In genomic region chr10:124418726-124419501, GRCh38 we compare ENCODE assay signal across 8 cellular contexts. TPM values are rescaled to one million over a fixed set of nuclear protein-coding genes. Genes with fewer than 3 reads are reported as not detected.
A peak's percentile ranks its signal among the peaks of the same experiment; 100 is the strongest.
DNase-seq lines count a peak whose midpoint lies in the region; ATAC-seq and TF ChIP-seq lines count a peak whose summit lies in the region.

OAT (minus strand) TSS chr10:124418923; CDS start chr10:124412171, 6,752 bp downstream.

- ATAC-seq in foreskin keratinocyte, result peak; percentile 93

- TF ChIP-seq CTCF in HEK293 (tag by site-specific recombination; IDR thresholded peaks at IDR 0.05) (peak; percentile 66; the same call in 1 of the 2 replicates), foreskin keratinocyte (conservative IDR thresholded peaks at IDR 0.05) (peak; percentile 43), neural progenitor cell (IDR thresholded peaks at IDR 0.05) (peak; percentile 42)

- H3K36me3 ChIP-seq in HEK293 (ENCODE audit: control insufficient read depth in 2 of 2, insufficient read depth in 1 of 2, low read length in 2 of 2) (peaks cover under 1 to 10% of the 10 kb centered on the region in 2 experiments; a peak in 1 of 3 replicates), neural progenitor cell (no peaks in the 10 kb centered on the region), stomach smooth muscle (ENCODE audit: control insufficient read depth in 2 of 2, insufficient read depth in 2 of 2, low read length in 2 of 2) (no peaks in the 10 kb centered on the region)

- H3K9ac ChIP-seq in neural progenitor cell, result no peak within 1 kb of the TSS
- peak within 1 kb of the TSS; percentile 64 to 76 for H3K9ac ChIP-seq in stomach smooth muscle (ENCODE audit: low read length in 2 of 2)

- peak; percentile 78 for DNase-seq in GF-D8 (lab: John Stamatoyannopoulos, UW)
- peak; percentile 92 for DNase-seq in MV-4-11 (lab: John Stamatoyannopoulos, UW)
- peak; percentile 97 for DNase-seq in SK-N-DZ (ENCODE audit: low spot score)
- DNase-seq in activated naive CD4-positive, alpha-beta T cell treated with Interleukin-2 at 50 U/mL for 16 hours, result peak; percentile 97
- DNase-seq in foreskin keratinocyte, result peak; percentile 82 to 91
- peak; percentile 99 for DNase-seq in neural progenitor cell (ENCODE audit: low spot score)

- H3K79me2 ChIP-seq in neural progenitor cell (ENCODE audit: low read depth), result peaks cover 13% of the 10 kb centered on the region

- peak within 1 kb of the TSS; percentile 91 for H3K4me3 Mint-ChIP-seq in neural progenitor cell

- peaks cover 12% of the 10 kb centered on the region for H4K20me1 ChIP-seq in neural progenitor cell (ENCODE audit: low read depth)

- peaks cover 20% of the 10 kb centered on the region for H3K27me3 Mint-ChIP-seq in neural progenitor cell (ENCODE audit: insufficient read depth, low read depth)

- CTCF ChIA-PET in HEK293 (lab: Yijun Ruan, JAX), result interaction anchor here (0.6 to 2.0 kb wide), 5 partner anchors 9 to 1389 kb away, joined by 3 to 11 read pairs (median 3); no protein-coding TSS in a partner anchor

- H3K4me3 ChIP-seq in HEK293 (ENCODE audit: low read depth, low read length), result peak within 1 kb of the TSS; percentile 87
- H3K4me3 ChIP-seq in neural progenitor cell, result peak within 1 kb of the TSS; percentile 72
- peak within 1 kb of the TSS; percentile 78 for H3K4me3 ChIP-seq in stomach smooth muscle (ENCODE audit: low read length in 2 of 2)

- H3F3A ChIP-seq in neural progenitor cell (ENCODE audit: low read depth), result peaks cover 4% of the 10 kb centered on the region

- H2AFZ ChIP-seq in neural progenitor cell (replicated peaks), result peak within 1 kb of the TSS; percentile 81

- H3K9me3 ChIP-seq in HEK293 (ENCODE audit: control insufficient read depth, insufficient read depth, low read depth, low read length), result no peaks in the 10 kb centered on the region
- H3K9me3 ChIP-seq in neural progenitor cell (ENCODE audit: low read depth), result no peaks in the 10 kb centered on the region
- H3K9me3 ChIP-seq in stomach smooth muscle (ENCODE audit: control insufficient read depth in 2 of 2, low read length in 2 of 2), result no peaks in the 10 kb centered on the region

- H3K4me1 Mint-ChIP-seq in neural progenitor cell, result peaks cover 9% of the 10 kb centered on the region

- no peaks in the 10 kb centered on the region for H3K9me3 Mint-ChIP-seq in neural progenitor cell

- H3K27ac Mint-ChIP-seq in neural progenitor cell, result no peak within 1 kb of the TSS

- H3K4me1 ChIP-seq in HEK293 (ENCODE audit: control insufficient read depth, insufficient read depth, low read length) (peaks cover 22% of the 10 kb centered on the region), foreskin keratinocyte (peaks cover 22% of the 10 kb centered on the region), neural progenitor cell (peaks cover 7% of the 10 kb centered on the region), stomach smooth muscle (ENCODE audit: control insufficient read depth, insufficient read depth, low read length) (peaks cover 27% of the 10 kb centered on the region)

- peak within 1 kb of the TSS; percentile 81 for H3K4me2 ChIP-seq in neural progenitor cell

- H3K27me3 ChIP-seq in foreskin keratinocyte (no peaks in the 10 kb centered on the region), neural progenitor cell (peaks cover 44% of the 10 kb centered on the region), stomach smooth muscle (ENCODE audit: control insufficient read depth in 1 of 2, insufficient read depth in 2 of 2, low read length in 2 of 2) (no peaks in the 10 kb centered on the region)

- POLR2A ChIA-PET in HEK293 (lab: Yijun Ruan, JAX), result interaction anchor here (0.6 to 2.5 kb wide), 42 partner anchors 9 to 1265 kb away, joined by 3 to 23 read pairs (median 4); partner anchors contain the start of genes ABRAXAS2, BUB3, CHST15 and EEF1AKMT2

- H3K27ac ChIP-seq in HEK293 (ENCODE audit: extremely low read depth, low read depth, low read length), result peak within 1 kb of the TSS; percentile 77
- peak within 1 kb of the TSS; percentile 82 for H3K27ac ChIP-seq in foreskin keratinocyte
- no peak within 1 kb of the TSS for H3K27ac ChIP-seq in neural progenitor cell
- peak within 1 kb of the TSS; percentile 80 for H3K27ac ChIP-seq in stomach smooth muscle (ENCODE audit: low read length)

- H3K36me3 Mint-ChIP-seq in neural progenitor cell, result no peaks in the 10 kb centered on the region

TF ChIP-seq in HEK293, 187 proteins besides CTCF, POLR2A, EP300 and RAD21 (continues in another document):
- no peak for TF ChIP-seq ZNF624 (tag by site-specific recombination; IDR thresholded peaks at IDR 0.05)
- TF ChIP-seq HOXA7 (CRISPR knock-in tag; IDR thresholded peaks at IDR 0.05; ENCODE audit: borderline replicate concordance), result no peak
- no peak for TF ChIP-seq ZNF175 (tag by site-specific recombination; IDR thresholded peaks at IDR 0.05)
- TF ChIP-seq ATF2 (tag by site-specific recombination; IDR thresholded peaks at IDR 0.05; ENCODE audit: low read depth), result no peak
- TF ChIP-seq ZNF580 (tag by site-specific recombination; IDR thresholded peaks at IDR 0.05), result no peak
- 0 out of 2 replicates have a peak, but pooled peaks have one; percentile 63 for TF ChIP-seq ZNF335 (tag by site-specific recombination; conservative IDR thresholded peaks at IDR 0.05)
- no peak for TF ChIP-seq ZNF830 (tag by site-specific recombination; IDR thresholded peaks at IDR 0.05; ENCODE audit: low read depth)
- TF ChIP-seq ZNF416 (tag by site-specific recombination; IDR thresholded peaks at IDR 0.05), result no peak
- TF ChIP-seq AEBP2 (tag by site-specific recombination; IDR thresholded peaks at IDR 0.05; ENCODE audit: borderline replicate concordance), result no peak
- TF ChIP-seq ZNF514 (tag by site-specific recombination; IDR thresholded peaks at IDR 0.05), result no peak
- peak; percentile 79 for TF ChIP-seq GLIS2 (tag by site-specific recombination; IDR thresholded peaks at IDR 0.05)
- peak; percentile 87 for TF ChIP-seq SP7 (tag by site-specific recombination; IDR thresholded peaks at IDR 0.05)
- peak; percentile 64 for TF ChIP-seq ZNF24 (tag by site-specific recombination; IDR thresholded peaks at IDR 0.05)
- TF ChIP-seq ZBTB1 (tag by site-specific recombination; IDR thresholded peaks at IDR 0.05), result no peak
- TF ChIP-seq REST (tag by site-specific recombination; IDR thresholded peaks at IDR 0.05), result no peak; the same call in 1 of the 2 replicates
- TF ChIP-seq ZFP37 (tag by site-specific recombination; IDR thresholded peaks at IDR 0.05), result peak; percentile 16; the same call in 1 of the 2 replicates
- peak; percentile 24; the same call in 1 of the 2 replicates for TF ChIP-seq ZNF561 (tag by site-specific recombination; IDR thresholded peaks at IDR 0.05; ENCODE audit: borderline replicate concordance)

RNA-seq across cellular contexts. Expression of gene OAT, which starts in this region (rescaled TPM):
- polyA plus RNA-seq in SK-N-DZ (2014; cell fraction: cytosol; rRNA removed), result 110 and 123 TPM in 2 replicates
- polyA plus RNA-seq in SK-N-DZ (2014; cell fraction: nucleus; rRNA removed), result 54.2 and 72.8 TPM in 2 replicates
- total RNA-seq in foreskin keratinocyte (263 and 268 TPM in 2 replicates), neural progenitor cell (ENCODE audit: low replicate concordance) (40.8 and 56.7 TPM in 2 replicates)
- 146 and 166 TPM in 2 replicates for polyA plus RNA-seq in foreskin keratinocyte
